ENCODE assay signal across 1 cellular context in the genomic region with DNA sequence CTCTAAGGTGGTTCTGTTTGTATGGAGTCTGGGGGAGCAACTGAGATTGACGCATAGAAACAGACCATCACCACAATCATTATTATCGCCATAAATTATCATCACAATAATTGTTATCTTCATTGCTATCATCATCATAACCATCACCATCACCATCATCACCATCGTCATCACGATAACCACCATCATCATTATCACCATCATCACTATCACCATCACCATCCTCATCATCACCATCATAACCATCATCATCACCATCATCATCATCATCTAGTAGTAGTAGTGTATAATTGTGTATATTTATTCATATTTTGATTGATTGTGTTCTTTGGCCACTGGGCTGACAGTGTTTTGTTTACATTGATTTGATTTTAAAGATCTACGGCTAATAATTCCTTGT.
TF ChIP-seq lines count a peak whose summit lies in the region.

No MANE protein-coding gene starts in this region.

TF ChIP-seq in HepG2, 621 proteins besides CTCF, POLR2A, EP300 and RAD21 (continued from another document):
- TF ChIP-seq, protein P1, sequence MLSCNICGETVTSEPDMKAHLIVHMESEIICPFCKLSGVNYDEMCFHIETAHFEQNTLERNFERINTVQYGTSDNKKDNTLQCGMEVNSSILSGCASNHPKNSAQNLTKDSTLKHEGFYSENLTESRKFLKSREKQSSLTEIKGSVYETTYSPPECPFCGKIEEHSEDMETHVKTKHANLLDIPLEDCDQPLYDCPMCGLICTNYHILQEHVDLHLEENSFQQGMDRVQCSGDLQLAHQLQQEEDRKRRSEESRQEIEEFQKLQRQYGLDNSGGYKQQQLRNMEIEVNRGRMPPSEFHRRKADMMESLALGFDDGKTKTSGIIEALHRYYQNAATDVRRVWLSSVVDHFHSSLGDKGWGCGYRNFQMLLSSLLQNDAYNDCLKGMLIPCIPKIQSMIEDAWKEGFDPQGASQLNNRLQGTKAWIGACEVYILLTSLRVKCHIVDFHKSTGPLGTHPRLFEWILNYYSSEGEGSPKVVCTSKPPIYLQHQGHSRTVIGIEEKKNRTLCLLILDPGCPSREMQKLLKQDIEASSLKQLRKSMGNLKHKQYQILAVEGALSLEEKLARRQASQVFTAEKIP (CRISPR knock-in tag; IDR thresholded peaks at IDR 0.05; ENCODE audit: borderline replicate concordance) = no peak
- no peak for TF ChIP-seq ZNF615 (CRISPR knock-in tag; IDR thresholded peaks at IDR 0.05; ENCODE audit: borderline replicate concordance)
TF ChIP-seq in HepG2: peak in this region for 1.
